In the genomic region with DNA sequence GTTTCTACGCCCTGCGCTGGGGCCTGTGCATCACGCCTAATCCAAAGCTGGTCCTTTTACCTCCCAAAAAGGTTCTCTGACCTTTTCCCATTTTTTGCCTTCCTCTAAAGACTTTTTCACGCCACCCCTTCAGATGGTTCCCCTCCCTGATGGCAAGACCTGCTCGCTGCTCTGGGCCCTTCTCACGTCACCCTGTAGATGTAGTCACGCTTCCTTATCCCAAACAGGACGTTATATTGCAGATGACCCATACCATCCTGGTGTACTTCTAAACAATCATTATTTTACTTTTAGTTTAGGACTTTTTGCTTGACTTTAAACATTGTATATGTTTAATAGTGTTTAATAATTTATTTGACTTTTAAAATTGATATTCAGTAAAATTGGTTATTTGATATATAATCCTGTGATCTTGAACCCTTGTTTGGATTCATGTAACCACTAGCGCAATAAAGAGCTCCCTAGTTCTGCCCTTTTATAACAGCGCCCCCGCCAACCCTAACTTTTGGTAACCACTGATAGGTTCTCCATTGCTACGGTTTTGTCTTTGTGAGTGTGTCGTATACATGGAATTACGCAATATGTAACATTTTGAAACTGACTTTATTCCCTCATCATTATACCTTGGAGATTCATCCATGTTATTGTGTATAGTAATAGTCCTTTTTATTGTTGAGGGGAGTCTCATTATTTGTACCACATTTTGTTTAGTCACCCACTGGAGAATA, we compare ENCODE assay signal across 8 cellular contexts. TPM values are rescaled to one million over a fixed set of nuclear protein-coding genes. Genes with fewer than 3 reads are reported as not detected.
A peak's percentile ranks its signal among the peaks of the same experiment; 100 is the strongest.
DNase-seq lines count a peak whose midpoint lies in the region; ATAC-seq, FAIRE-seq and TF ChIP-seq lines count a peak whose summit lies in the region.

No MANE protein-coding gene starts in this region.

- H4K20me1 ChIP-seq in GM23248 (ENCODE audit: insufficient read depth) (no peaks in the 10 kb centered on the region), hepatocyte (ENCODE audit: insufficient read depth, poor library complexity, severe bottlenecking) (no peaks in the 10 kb centered on the region)

- peaks cover 15% of the 10 kb centered on the region for H3K27me3 Mint-ChIP-seq in activated CD8-positive, alpha-beta T cell treated with anti-CD3 and anti-CD28 coated beads for 36 hours

- TF ChIP-seq POLR2A in A549 (IDR thresholded peaks at IDR 0.05; ENCODE audit: low read length) (no peak), spleen (IDR thresholded peaks at IDR 0.05) (no peak)

- H3K79me2 ChIP-seq in GM23248 (ENCODE audit: insufficient read depth) (no peaks in the 10 kb centered on the region), hepatocyte (no peaks in the 10 kb centered on the region)

- H3K9me2 ChIP-seq in GM23248 (ENCODE audit: insufficient read depth), result no peaks in the 10 kb centered on the region
- H3K9me2 ChIP-seq in hepatocyte (replicated peaks; ENCODE audit: insufficient read depth), result no peaks in the 10 kb centered on the region

- peak overlapping the region; percentile 85 for H3K4me2 ChIP-seq in A549
- H3K4me2 ChIP-seq in GM23248 (ENCODE audit: unreplicated experiment), result peak overlapping the region; percentile 58
- peak overlapping the region; percentile 88 for H3K4me2 ChIP-seq in hepatocyte

- H3K36me3 Mint-ChIP-seq in activated CD8-positive, alpha-beta T cell treated with anti-CD3 and anti-CD28 coated beads for 36 hours (ENCODE audit: low read depth), result no peaks in the 10 kb centered on the region

- H3K4me1 Mint-ChIP-seq in activated CD8-positive, alpha-beta T cell treated with anti-CD3 and anti-CD28 coated beads for 36 hours (ENCODE audit: low read depth), result peaks cover 9% of the 10 kb centered on the region

- TF ChIP-seq RAD21 in A549 (conservative IDR thresholded peaks at IDR 0.05 in 1 of 2, IDR thresholded peaks at IDR 0.05 in 1 of 2), result no peak

- H3K9me3 ChIP-seq in A549 (no peaks in the 10 kb centered on the region), GM23248 (ENCODE audit: low read depth) (no peaks in the 10 kb centered on the region), hepatocyte (ENCODE audit: low read depth) (no peaks in the 10 kb centered on the region), spleen (no peaks in the 10 kb centered on the region)

- 73% methylated on average over 14 of the region's 14 CpGs for WGBS in A549 (ENCODE audit: missing lambda C conversion rate)
- 50 to 51% methylated on average over 14 of the region's 14 CpGs for WGBS in GM23248 (ENCODE audit: low coverage in 1 of 2, low lambda C conversion rate in 2 of 2, missing lambda C conversion rate in 2 of 2), 2 experiments
- WGBS in hepatocyte (ENCODE audit: low lambda C conversion rate, missing lambda C conversion rate), result 54% methylated on average over 14 of the region's 14 CpGs
- 45 to 52% (median 46%) methylated on average over 14 of the region's 14 CpGs for WGBS in spleen, 5 donors

- CTCF ChIA-PET in A549 (lab: Yijun Ruan, JAX), result no interaction called here
- CTCF ChIA-PET in activated CD8-positive, alpha-beta T cell treated with anti-CD3 and anti-CD28 coated beads for 36 hours (lab: Charles Lee), result no interaction called here

- H3K9me3 Mint-ChIP-seq in activated CD8-positive, alpha-beta T cell treated with anti-CD3 and anti-CD28 coated beads for 36 hours, result no peaks in the 10 kb centered on the region

- peak overlapping the region; percentile 40 for H3K9ac ChIP-seq in GM23248

- no peaks in the 10 kb centered on the region for H3K36me3 ChIP-seq in GM23248 (ENCODE audit: low read depth)
- H3K36me3 ChIP-seq in hepatocyte (replicated peaks; ENCODE audit: insufficient read depth, low read depth), result no peaks in the 10 kb centered on the region
- no peaks in the 10 kb centered on the region for H3K36me3 ChIP-seq in spleen

- POLR2A ChIA-PET in A549 (lab: Yijun Ruan, JAX), result no interaction called here
- POLR2A ChIA-PET in activated CD8-positive, alpha-beta T cell treated with anti-CD3 and anti-CD28 coated beads for 36 hours (lab: Charles Lee), result no interaction called here

- ATAC-seq in A549, result peak; percentile 32 to 52; a peak in 4 of 6 replicates
- ATAC-seq in activated CD8-positive, alpha-beta T cell treated with anti-CD3 and anti-CD28 coated beads for 36 hours, result peak; percentile 14

- peak overlapping the region; percentile 62 to 83 for H3K27ac ChIP-seq in A549
- no peak overlapping the region for H3K27ac ChIP-seq in GM23248
- H3K27ac ChIP-seq in hepatocyte, result peak overlapping the region; percentile 54
- H3K27ac ChIP-seq in spleen, result peak overlapping the region in 7 of 8 donors; percentile 61 to 84 (median 79)

- H3K4me3 ChIP-seq in A549, result peak overlapping the region; percentile 72
- H3K4me3 ChIP-seq in GM23248, result peak overlapping the region; percentile 93
- H3K4me3 ChIP-seq in hepatocyte, result peak overlapping the region; percentile 40
- peak overlapping the region; percentile 16 to 90 (median 60) for H3K4me3 ChIP-seq in spleen

- H3K4me1 ChIP-seq in A549 (0 out of 3 replicates have a peak, but pooled peaks cover 2% of the 10 kb centered on the region), GM23248 (ENCODE audit: insufficient read depth) (no peaks in the 10 kb centered on the region), hepatocyte (ENCODE audit: insufficient read depth) (no peaks in the 10 kb centered on the region), spleen (peaks cover 0 to 25% (median 12%) of the 10 kb centered on the region in 6 donors)

- in situ Hi-C loops in GM23248 (cut with MboI), result no loop called here

- TF ChIP-seq EP300 in A549 (IDR thresholded peaks at IDR 0.05), result no peak

- peaks cover 9% of the 10 kb centered on the region; the same call in 1 of the 2 replicates for H3F3A ChIP-seq in GM23248 (ENCODE audit: insufficient read depth)

- peak overlapping the region; percentile 67 for H3K27ac Mint-ChIP-seq in activated CD8-positive, alpha-beta T cell treated with anti-CD3 and anti-CD28 coated beads for 36 hours

- TF ChIP-seq CTCF in A549 (IDR thresholded peaks at IDR 0.05) (no peak), hepatocyte (IDR thresholded peaks at IDR 0.05; ENCODE audit: poor library complexity) (no peak), spleen (IDR thresholded peaks at IDR 0.05 in 8 of 11, conservative IDR thresholded peaks at IDR 0.05 in 3 of 11) (no peak)
- no peak for TF ChIP-seq CTCF in activated CD8-positive, alpha-beta T cell treated with anti-CD3 and anti-CD28 coated beads for 36 hours (IDR thresholded peaks at IDR 0.05)

- no peak for FAIRE-seq in A549 (lab: Jason Lieb, UNC)

- peak overlapping the region; percentile 82 for H2AFZ ChIP-seq in GM23248
- H2AFZ ChIP-seq in hepatocyte, result peak overlapping the region; percentile 93

- H3K27me3 ChIP-seq in GM23248 (replicated peaks; ENCODE audit: insufficient read depth), result no peaks in the 10 kb centered on the region; the same call in none of the 2 replicates
- H3K27me3 ChIP-seq in hepatocyte, result peaks cover 8% of the 10 kb centered on the region
- peaks cover 0 to 25% (median 0%) of the 10 kb centered on the region in 7 donors for H3K27me3 ChIP-seq in spleen (replicated peaks in 1 of 7)

- H3K4me3 Mint-ChIP-seq in activated CD8-positive, alpha-beta T cell treated with anti-CD3 and anti-CD28 coated beads for 36 hours, result peak overlapping the region; percentile 80

- intact Hi-C loops in activated CD8-positive, alpha-beta T cell treated with anti-CD3 and anti-CD28 coated beads for 36 hours (cut with micrococcal nuclease), result no loop called here
- intact Hi-C loops in spleen (cut with DNase I; ENCODE audit: low total_unique reads), result no loop called here

- DNase-seq in A549 (ENCODE audit: low read depth in 1 of 2, low spot score in 1 of 2) (no peak), GM23248 (no peak), hepatocyte (ENCODE audit: low spot score) (no peak), spleen (no peak), amygdala (lab: John Stamatoyannopoulos, UW) (no peak), HK-2 (ENCODE audit: unreplicated experiment) (no peak)
- no peak for DNase-seq in activated CD8-positive, alpha-beta T cell treated with anti-CD3 and anti-CD28 coated beads for 36 hours
- DNase-seq in activated CD8-positive, alpha-beta memory T cell treated with anti-CD3 and anti-CD28 coated beads for 24 hours, result no peak

TF ChIP-seq in A549, 52 proteins besides CTCF, POLR2A, EP300 and RAD21:
- TF ChIP-seq, protein P1, sequence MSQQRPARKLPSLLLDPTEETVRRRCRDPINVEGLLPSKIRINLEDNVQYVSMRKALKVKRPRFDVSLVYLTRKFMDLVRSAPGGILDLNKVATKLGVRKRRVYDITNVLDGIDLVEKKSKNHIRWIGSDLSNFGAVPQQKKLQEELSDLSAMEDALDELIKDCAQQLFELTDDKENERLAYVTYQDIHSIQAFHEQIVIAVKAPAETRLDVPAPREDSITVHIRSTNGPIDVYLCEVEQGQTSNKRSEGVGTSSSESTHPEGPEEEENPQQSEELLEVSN (IDR thresholded peaks at IDR 0.05; ENCODE audit: borderline replicate concordance, low read depth), result no peak
- TF ChIP-seq EHMT2 (IDR thresholded peaks at IDR 0.05; ENCODE audit: low read depth) (no peak), CEBPB (IDR thresholded peaks at IDR 0.05) (peak; percentile 82 to 86), CHD4 (IDR thresholded peaks at IDR 0.05; ENCODE audit: borderline replicate concordance) (no peak)
- TF ChIP-seq, protein P2, sequence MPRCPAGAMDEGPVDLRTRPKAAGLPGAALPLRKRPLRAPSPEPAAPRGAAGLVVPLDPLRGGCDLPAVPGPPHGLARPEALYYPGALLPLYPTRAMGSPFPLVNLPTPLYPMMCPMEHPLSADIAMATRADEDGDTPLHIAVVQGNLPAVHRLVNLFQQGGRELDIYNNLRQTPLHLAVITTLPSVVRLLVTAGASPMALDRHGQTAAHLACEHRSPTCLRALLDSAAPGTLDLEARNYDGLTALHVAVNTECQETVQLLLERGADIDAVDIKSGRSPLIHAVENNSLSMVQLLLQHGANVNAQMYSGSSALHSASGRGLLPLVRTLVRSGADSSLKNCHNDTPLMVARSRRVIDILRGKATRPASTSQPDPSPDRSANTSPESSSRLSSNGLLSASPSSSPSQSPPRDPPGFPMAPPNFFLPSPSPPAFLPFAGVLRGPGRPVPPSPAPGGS (IDR thresholded peaks at IDR 0.05), result no peak

RNA-seq across cellular contexts. Expression of a gene that starts 0.8 kb away (rescaled TPM):
- 0.26 and 0.34 TPM in 2 replicates for polyA plus RNA-seq in A549 (2011; rRNA removed)
- 0.09 and 0.13 TPM in 2 replicates for polyA plus RNA-seq in A549 (2012; cell fraction: cytosol; rRNA removed)
- polyA plus RNA-seq in A549 (2012; cell fraction: nucleus; rRNA removed), result 0.05 and 0.34 TPM in 2 replicates
- polyA plus RNA-seq in A549 (2017; fragmentation: RNase III; extraction: RNeasy Plus Mini Kit Qiagen cat#74134 plus additional on column Dnase treatment), result 0.17 to 0.33 TPM (median 0.27 TPM) in 3 replicates
- polyA minus RNA-seq in A549 (2011; rRNA and poly(A)+ RNA removed), result 0.34 and 1.0 TPM in 2 replicates
- 0.25 and 1.5 TPM in 2 replicates for total RNA-seq in GM23248 (2014; rRNA removed; shearing (Covaris generic))
- 0.06 and 0.32 TPM in 2 replicates for polyA plus RNA-seq in GM23248 (2016; fragmentation: Nextera tagmentation; extraction: Ambion mirVana)
- 1 to 10 TPM; 2.8 to 3.5 TPM for total RNA-seq in activated CD8-positive, alpha-beta T cell treated with anti-CD3 and anti-CD28 coated beads for 36 hours
- total RNA-seq in hepatocyte, result 0.23 and 4.3 TPM in 2 replicates
- 0.57 and 0.76 TPM in 2 replicates for polyA plus RNA-seq in hepatocyte
- total RNA-seq in spleen, result 1 to 10 TPM; 1.4 to 7.7 (median 2.1) TPM
- under 1 TPM; 0.15 to 0.22 (median 0.22) TPM for polyA plus RNA-seq in spleen

Comparison
In these comparisons a context has a peak if more than half of its experiments do, and no peak if none do; other contexts are left out.
1. H3K4me3 ChIP-seq: peak in every context shown above with its lines; median percentile 93 in GM23248; 72 in A549; 60 in spleen; 40 in hepatocyte.